In the genomic region with DNA sequence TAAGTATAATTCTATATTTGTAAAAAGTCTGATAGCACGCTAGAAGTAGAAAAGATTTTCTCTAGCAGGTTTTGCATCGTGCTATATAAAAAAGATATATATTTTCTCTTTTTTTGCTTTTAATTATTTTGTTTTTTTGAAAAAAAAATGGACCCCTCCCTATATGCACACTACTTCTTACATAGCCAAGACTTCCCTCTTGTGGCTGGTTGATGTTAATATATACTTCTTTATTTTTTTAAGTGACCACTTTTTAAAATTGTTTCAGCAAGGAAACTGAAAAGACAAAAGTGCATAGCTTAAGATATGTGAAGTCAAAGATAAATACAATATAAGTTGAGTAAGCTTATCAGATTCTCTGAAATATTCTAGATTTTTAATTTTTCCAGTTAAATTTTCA, we compare ENCODE assay signal across 10 cellular contexts.
DNase-seq lines count a peak whose midpoint lies in the region; FAIRE-seq and TF ChIP-seq lines count a peak whose summit lies in the region.
"Had no signal": no experiment of that assay in that cellular context is flagged by ENCODE, and none has a peak within 500 bp of the region (broad histone marks: within the 10 kb centered on the region; RNA-seq: fewer than 3 reads in every experiment).

No MANE protein-coding gene starts in this region.

- H3K27me3 ChIP-seq in liver (ENCODE audit: control insufficient read depth in 4 of 4, insufficient read depth in 4 of 4, low read length in 3 of 4), result no peaks in the 10 kb centered on the region

- no peaks in the 10 kb centered on the region for H3K36me3 Mint-ChIP-seq in activated naive CD4-positive, alpha-beta T cell treated with anti-CD3 and anti-CD28 coated beads for 36 hours (ENCODE audit: low read depth)

- H3K36me3 ChIP-seq in liver (ENCODE audit: control insufficient read depth in 4 of 4, insufficient read depth in 3 of 4, low read depth in 1 of 4, low read length in 3 of 4), result no peaks in the 10 kb centered on the region

- H3K9ac ChIP-seq in liver (ENCODE audit: low read depth in 1 of 2, low read length in 2 of 2), result no peak overlapping the region

- no peaks in the 10 kb centered on the region for H3K27me3 Mint-ChIP-seq in activated naive CD4-positive, alpha-beta T cell treated with anti-CD3 and anti-CD28 coated beads for 36 hours (ENCODE audit: low read depth)

- no peak overlapping the region for H3K4me3 Mint-ChIP-seq in activated naive CD4-positive, alpha-beta T cell treated with anti-CD3 and anti-CD28 coated beads for 36 hours

- H3K4me1 Mint-ChIP-seq in activated naive CD4-positive, alpha-beta T cell treated with anti-CD3 and anti-CD28 coated beads for 36 hours (ENCODE audit: low read depth), result no peaks in the 10 kb centered on the region

- H3K4me3 ChIP-seq in liver (ENCODE audit: low read depth in 1 of 3, low read length in 3 of 3), result no peak overlapping the region

- no peaks in the 10 kb centered on the region for H3K9me3 Mint-ChIP-seq in activated naive CD4-positive, alpha-beta T cell treated with anti-CD3 and anti-CD28 coated beads for 36 hours
- H3K9me3 Mint-ChIP-seq: activated T-helper 2 cell treated with anti-CD3 and anti-CD28 coated beads, Interferon-gamma antibody, Interleukin-2, Interleukin-4, amounts not matched to agents 10 μg/mL and 5 μg/mL and 100 μg/mL, durations not matched to agents 14 hours and 24 hours and 36 hours had no signal

- no peak overlapping the region for H3K27ac ChIP-seq in liver (ENCODE audit: low read depth in 1 of 2, low read length in 2 of 2)
- H3K27ac ChIP-seq in caudate nucleus (ENCODE audit: low read depth, low read length), result no peak overlapping the region

- CTCF ChIA-PET in activated naive CD4-positive, alpha-beta T cell treated with anti-CD3 and anti-CD28 coated beads for 36 hours (lab: Charles Lee), result interaction anchor here (1.3 kb wide), 1 partner anchor 12 kb away, joined by 3 read pairs; no protein-coding TSS in a partner anchor

- H3K9me3 ChIP-seq in liver (ENCODE audit: control insufficient read depth in 4 of 4, low read length in 3 of 4), result no peaks in the 10 kb centered on the region

- 69% methylated on average over 2 of the region's 2 CpGs for WGBS in liver

- H3K27ac Mint-ChIP-seq in activated naive CD4-positive, alpha-beta T cell treated with anti-CD3 and anti-CD28 coated beads for 36 hours, result no peak overlapping the region
- H3K27ac Mint-ChIP-seq: activated T-helper 2 cell treated with anti-CD3 and anti-CD28 coated beads, Interferon-gamma antibody, Interleukin-2, Interleukin-4, amounts not matched to agents 10 μg/mL and 5 μg/mL and 100 μg/mL, durations not matched to agents 14 hours and 24 hours and 36 hours had no signal

- TF ChIP-seq CTCF in liver (IDR thresholded peaks at IDR 0.05; ENCODE audit: low read depth, low read length, missing input control), result peak; percentile 13

- FAIRE-seq in TTC549 (lab: Jason Lieb, UNC) (peak; percentile 77), H54 (lab: Jason Lieb, UNC) (no peak)

- no peaks in the 10 kb centered on the region for H3K4me1 ChIP-seq in liver (ENCODE audit: control insufficient read depth in 4 of 4, insufficient read depth in 4 of 4, low read length in 3 of 4)

- DNase-seq in DMS 273 (lab: John Stamatoyannopoulos, UW; ENCODE audit: unreplicated experiment) (peak; percentile 22), DMS 273 treated with DMSO at 0.1 percent for 48 hours (lab: John Stamatoyannopoulos, UW) (no peak), Kasumi-1 (lab: John Stamatoyannopoulos, UW) (peak; percentile 43 to 77), H54 (ENCODE audit: insufficient read length, low spot score) (no peak), caudate nucleus (lab: John Stamatoyannopoulos, UW) (no peak)
- no peak for DNase-seq in activated naive CD4-positive, alpha-beta T cell treated with anti-CD3 and anti-CD28 coated beads for 36 hours
- DNase-seq: 8988T had no signal

- TF ChIP-seq POLR2A in H54 (IDR thresholded peaks at IDR 0.05; ENCODE audit: low read depth, low read length), result no peak

- intact Hi-C loops in activated naive CD4-positive, alpha-beta T cell treated with anti-CD3 and anti-CD28 coated beads for 36 hours (cut with micrococcal nuclease), result loop anchor here (5.0 kb wide), 1 partner anchor 1334 kb away; no protein-coding TSS in a partner anchor

- peak; percentile 31 to 40 for TF ChIP-seq RAD21 in liver (IDR thresholded peaks at IDR 0.05)

TF ChIP-seq in liver, 16 proteins besides CTCF, POLR2A, EP300 and RAD21:
- TF ChIP-seq FOXA2 (IDR thresholded peaks at IDR 0.05), result no peak
- TF ChIP-seq YY1 (IDR thresholded peaks at IDR 0.05), result no peak
- TF ChIP-seq SP1 (IDR thresholded peaks at IDR 0.05), result no peak
- TF ChIP-seq GABPA (IDR thresholded peaks at IDR 0.05 in 1 of 2, conservative IDR thresholded peaks at IDR 0.05 in 1 of 2), result no peak
- TF ChIP-seq, protein P1, sequence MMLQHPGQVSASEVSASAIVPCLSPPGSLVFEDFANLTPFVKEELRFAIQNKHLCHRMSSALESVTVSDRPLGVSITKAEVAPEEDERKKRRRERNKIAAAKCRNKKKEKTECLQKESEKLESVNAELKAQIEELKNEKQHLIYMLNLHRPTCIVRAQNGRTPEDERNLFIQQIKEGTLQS (IDR thresholded peaks at IDR 0.05), result no peak
- no peak for TF ChIP-seq EGR1 (IDR thresholded peaks at IDR 0.05; ENCODE audit: low read depth in 2 of 2)
- TF ChIP-seq TAF1 (conservative IDR thresholded peaks at IDR 0.05), result no peak
- TF ChIP-seq, protein P2, sequence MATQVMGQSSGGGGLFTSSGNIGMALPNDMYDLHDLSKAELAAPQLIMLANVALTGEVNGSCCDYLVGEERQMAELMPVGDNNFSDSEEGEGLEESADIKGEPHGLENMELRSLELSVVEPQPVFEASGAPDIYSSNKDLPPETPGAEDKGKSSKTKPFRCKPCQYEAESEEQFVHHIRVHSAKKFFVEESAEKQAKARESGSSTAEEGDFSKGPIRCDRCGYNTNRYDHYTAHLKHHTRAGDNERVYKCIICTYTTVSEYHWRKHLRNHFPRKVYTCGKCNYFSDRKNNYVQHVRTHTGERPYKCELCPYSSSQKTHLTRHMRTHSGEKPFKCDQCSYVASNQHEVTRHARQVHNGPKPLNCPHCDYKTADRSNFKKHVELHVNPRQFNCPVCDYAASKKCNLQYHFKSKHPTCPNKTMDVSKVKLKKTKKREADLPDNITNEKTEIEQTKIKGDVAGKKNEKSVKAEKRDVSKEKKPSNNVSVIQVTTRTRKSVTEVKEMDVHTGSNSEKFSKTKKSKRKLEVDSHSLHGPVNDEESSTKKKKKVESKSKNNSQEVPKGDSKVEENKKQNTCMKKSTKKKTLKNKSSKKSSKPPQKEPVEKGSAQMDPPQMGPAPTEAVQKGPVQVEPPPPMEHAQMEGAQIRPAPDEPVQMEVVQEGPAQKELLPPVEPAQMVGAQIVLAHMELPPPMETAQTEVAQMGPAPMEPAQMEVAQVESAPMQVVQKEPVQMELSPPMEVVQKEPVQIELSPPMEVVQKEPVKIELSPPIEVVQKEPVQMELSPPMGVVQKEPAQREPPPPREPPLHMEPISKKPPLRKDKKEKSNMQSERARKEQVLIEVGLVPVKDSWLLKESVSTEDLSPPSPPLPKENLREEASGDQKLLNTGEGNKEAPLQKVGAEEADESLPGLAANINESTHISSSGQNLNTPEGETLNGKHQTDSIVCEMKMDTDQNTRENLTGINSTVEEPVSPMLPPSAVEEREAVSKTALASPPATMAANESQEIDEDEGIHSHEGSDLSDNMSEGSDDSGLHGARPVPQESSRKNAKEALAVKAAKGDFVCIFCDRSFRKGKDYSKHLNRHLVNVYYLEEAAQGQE (IDR thresholded peaks at IDR 0.05), result no peak
- no peak for TF ChIP-seq HNF4A (conservative IDR thresholded peaks at IDR 0.05)
- TF ChIP-seq, protein P3, sequence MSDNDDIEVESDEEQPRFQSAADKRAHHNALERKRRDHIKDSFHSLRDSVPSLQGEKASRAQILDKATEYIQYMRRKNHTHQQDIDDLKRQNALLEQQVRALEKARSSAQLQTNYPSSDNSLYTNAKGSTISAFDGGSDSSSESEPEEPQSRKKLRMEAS (IDR thresholded peaks at IDR 0.05), result no peak
- TF ChIP-seq FOXA1 (IDR thresholded peaks at IDR 0.05), result no peak
- TF ChIP-seq RXRA (IDR thresholded peaks at IDR 0.05), result no peak
- TF ChIP-seq, protein P4, sequence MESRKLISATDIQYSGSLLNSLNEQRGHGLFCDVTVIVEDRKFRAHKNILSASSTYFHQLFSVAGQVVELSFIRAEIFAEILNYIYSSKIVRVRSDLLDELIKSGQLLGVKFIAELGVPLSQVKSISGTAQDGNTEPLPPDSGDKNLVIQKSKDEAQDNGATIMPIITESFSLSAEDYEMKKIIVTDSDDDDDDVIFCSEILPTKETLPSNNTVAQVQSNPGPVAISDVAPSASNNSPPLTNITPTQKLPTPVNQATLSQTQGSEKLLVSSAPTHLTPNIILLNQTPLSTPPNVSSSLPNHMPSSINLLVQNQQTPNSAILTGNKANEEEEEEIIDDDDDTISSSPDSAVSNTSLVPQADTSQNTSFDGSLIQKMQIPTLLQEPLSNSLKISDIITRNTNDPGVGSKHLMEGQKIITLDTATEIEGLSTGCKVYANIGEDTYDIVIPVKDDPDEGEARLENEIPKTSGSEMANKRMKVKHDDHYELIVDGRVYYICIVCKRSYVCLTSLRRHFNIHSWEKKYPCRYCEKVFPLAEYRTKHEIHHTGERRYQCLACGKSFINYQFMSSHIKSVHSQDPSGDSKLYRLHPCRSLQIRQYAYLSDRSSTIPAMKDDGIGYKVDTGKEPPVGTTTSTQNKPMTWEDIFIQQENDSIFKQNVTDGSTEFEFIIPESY (IDR thresholded peaks at IDR 0.05), result no peak
- no peak for TF ChIP-seq JUND (IDR thresholded peaks at IDR 0.05)

Comparison
In these comparisons a context has a peak if more than half of its experiments do, and no peak if none do; other contexts are left out.
1. DNase-seq: peak in DMS 273 (single experiment) and Kasumi-1 (2 of 2); none in DMS 273 treated with DMSO at 0.1 percent for 48 hours (single experiment), activated naive CD4-positive, alpha-beta T cell treated with anti-CD3 and anti-CD28 coated beads for 36 hours (single experiment), H54 (single experiment) and caudate nucleus (0 of 61).